ENCODE assay signal across 30 cellular contexts in the genomic region with DNA sequence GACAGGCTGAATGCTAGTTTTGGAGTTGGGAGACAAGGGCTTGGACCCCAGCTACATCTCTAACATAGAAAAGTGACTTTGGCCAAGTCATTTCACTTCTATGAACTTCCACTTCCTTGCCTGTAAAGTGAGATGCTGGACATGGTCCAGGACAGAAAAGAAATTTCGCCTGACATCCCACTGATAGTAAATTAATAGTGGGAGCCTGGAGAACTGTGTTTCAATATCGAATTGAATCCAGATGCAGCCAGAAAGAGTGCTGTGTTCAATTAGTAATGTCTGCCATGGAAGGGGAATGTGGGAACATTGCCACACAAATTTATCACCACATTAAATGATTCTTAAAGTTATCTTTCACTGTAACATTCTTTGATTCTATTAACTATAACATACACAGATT.
"Had no signal": no experiment of that assay in that cellular context is flagged by ENCODE, and none has a peak within 500 bp of the region (broad histone marks: within the 10 kb centered on the region; RNA-seq: fewer than 3 reads in every experiment).

No MANE protein-coding gene starts in this region.

- H3K9me3 Mint-ChIP-seq: dendritic cell treated with granulocyte-macrophage colony-stimulating factor and Interleukin-4, amounts not matched to agents 40 ng/mL and 50 ng/mL, for 4 days; endodermal cell; naive thymus-derived CD4-positive, alpha-beta T cell; nephron progenitor cell; stimulated activated effector memory CD8-positive, alpha-beta T cell treated with anti-CD3 and anti-CD28 coated beads, Interleukin-12 subunit alpha, Interleukin-12 subunit beta, amount 100 ng/mL, for 72 hours had no signal

- H3K36me3 Mint-ChIP-seq: naive thymus-derived CD4-positive, alpha-beta T cell; stimulated activated effector memory CD8-positive, alpha-beta T cell treated with anti-CD3 and anti-CD28 coated beads, Interleukin-12 subunit alpha, Interleukin-12 subunit beta, amount 100 ng/mL, for 72 hours had no signal

- DNase-seq: colonic mucosa; effector CD8-positive, alpha-beta T cell; endodermal cell; foreskin melanocyte; glutamatergic neuron; heart right ventricle; hippocampal formation; left cardiac atrium; left lung; mesendoderm; midbrain; naive thymus-derived CD4-positive, alpha-beta T cell; nephron progenitor cell; occipital lobe; ovary; right lobe of liver; small intestine; stimulated activated CD4-positive, alpha-beta T cell treated with anti-CD3 and anti-CD28 coated beads, Interleukin-12 subunit alpha, Interleukin-12 subunit beta, amount 100 ng/mL, for 4 hours; stimulated activated CD4-positive, alpha-beta T cell treated with anti-CD3 and anti-CD28 coated beads, Interleukin-2, amount 100 ng/mL, for 24 hours; stimulated activated CD4-positive, alpha-beta T cell treated with anti-CD3 and anti-CD28 coated beads, Interleukin-4, amount 100 ng/mL, for 24 hours; stimulated activated naive CD4-positive, alpha-beta T cell treated with Interleukin-2 at 50 U/mL for 16 hours; stomach; substantia nigra; testis; tibial artery had no signal

- H3K4me1 ChIP-seq: colonic mucosa, left lung had no signal

- ATAC-seq: esophagus mucosa; heart right ventricle; left cardiac atrium; left lung; naive thymus-derived CD4-positive, alpha-beta T cell; right lobe of liver; stimulated activated effector memory CD8-positive, alpha-beta T cell treated with anti-CD3 and anti-CD28 coated beads, Interleukin-12 subunit alpha, Interleukin-12 subunit beta, amount 100 ng/mL, for 72 hours had no signal

- H3K27me3 ChIP-seq: colonic mucosa, heart right ventricle, left lung, ovary, right lobe of liver, stomach, testis, tibial artery had no signal

- H3K4me3 Mint-ChIP-seq: dendritic cell treated with granulocyte-macrophage colony-stimulating factor and Interleukin-4, amounts not matched to agents 40 ng/mL and 50 ng/mL, for 4 days; endodermal cell; naive thymus-derived CD4-positive, alpha-beta T cell; nephron progenitor cell; stimulated activated effector memory CD8-positive, alpha-beta T cell treated with anti-CD3 and anti-CD28 coated beads, Interleukin-12 subunit alpha, Interleukin-12 subunit beta, amount 100 ng/mL, for 72 hours; type B pancreatic cell had no signal

- H3K27ac Mint-ChIP-seq: dendritic cell treated with granulocyte-macrophage colony-stimulating factor and Interleukin-4, amounts not matched to agents 40 ng/mL and 50 ng/mL, for 4 days; endodermal cell; naive thymus-derived CD4-positive, alpha-beta T cell; nephron progenitor cell; stimulated activated effector memory CD8-positive, alpha-beta T cell treated with anti-CD3 and anti-CD28 coated beads, Interleukin-12 subunit alpha, Interleukin-12 subunit beta, amount 100 ng/mL, for 72 hours; type B pancreatic cell had no signal

- H3K27ac ChIP-seq: colonic mucosa, epithelial cell of prostate, heart right ventricle, left lung, ovary, right lobe of liver, stomach, testis, tibial artery had no signal

- H3K9me3 ChIP-seq: colonic mucosa, heart right ventricle, left lung, ovary, right lobe of liver, stomach, testis, tibial artery had no signal

- H3K4me3 ChIP-seq: colonic mucosa, heart right ventricle, left lung, ovary, right lobe of liver, stomach, testis, tibial artery had no signal

- H3K27me3 Mint-ChIP-seq: dendritic cell treated with granulocyte-macrophage colony-stimulating factor and Interleukin-4, amounts not matched to agents 40 ng/mL and 50 ng/mL, for 4 days; naive thymus-derived CD4-positive, alpha-beta T cell; type B pancreatic cell had no signal

- H3K36me3 ChIP-seq: colonic mucosa, heart right ventricle, left lung, ovary, right lobe of liver, stomach, tibial artery had no signal

- H3K4me1 Mint-ChIP-seq: nephron progenitor cell had no signal
